ENCODE assay signal across 1 cellular context in genomic region chr22:41240377-41241132, GRCh38.
TF ChIP-seq lines count a peak whose summit lies in the region.

Gene CHADL, minus strand, starts transcription at chr22:41240931. Its CDS starts 50 bp downstream, at chr22:41240881.

TF ChIP-seq in HepG2, 621 proteins besides CTCF, POLR2A, EP300 and RAD21 (continued from another document):
- no peak for TF ChIP-seq AKNA (CRISPR knock-in tag; IDR thresholded peaks at IDR 0.05; ENCODE audit: borderline replicate concordance)
- TF ChIP-seq RXRB (CRISPR knock-in tag; IDR thresholded peaks at IDR 0.05; ENCODE audit: borderline replicate concordance) = peak; percentile 17; the same call in 1 of the 2 replicates
- TF ChIP-seq KAT7 (CRISPR knock-in tag; IDR thresholded peaks at IDR 0.05; ENCODE audit: borderline replicate concordance) = peak; percentile 44; the same call in 1 of the 2 replicates
- no peak for TF ChIP-seq IKZF5 (CRISPR knock-in tag; IDR thresholded peaks at IDR 0.05)
- no peak for TF ChIP-seq ZNF761 (CRISPR knock-in tag; conservative IDR thresholded peaks at IDR 0.05)
- TF ChIP-seq DMAP1 (CRISPR knock-in tag; IDR thresholded peaks at IDR 0.05) = peak; percentile 23; the same call in 1 of the 2 replicates
- TF ChIP-seq RCOR2 (CRISPR knock-in tag; IDR thresholded peaks at IDR 0.05) = no peak
- TF ChIP-seq NR2C2 (CRISPR knock-in tag; IDR thresholded peaks at IDR 0.05; ENCODE audit: borderline replicate concordance) = peak; percentile 5; the same call in 1 of the 2 replicates
- TF ChIP-seq CBFB (CRISPR knock-in tag; IDR thresholded peaks at IDR 0.05) = 0 out of 2 replicates have a peak, but pooled peaks have one; percentile 34
- TF ChIP-seq PTBP1 (IDR thresholded peaks at IDR 0.05; ENCODE audit: low read depth, low read length, poor library complexity, severe bottlenecking) = no peak
- peak; percentile 29; the same call in 1 of the 2 replicates for TF ChIP-seq E2F5 (CRISPR knock-in tag; conservative IDR thresholded peaks at IDR 0.05)
- peak; percentile 8; the same call in 1 of the 2 replicates for TF ChIP-seq ZMYM3 (CRISPR knock-in tag; IDR thresholded peaks at IDR 0.05)
- TF ChIP-seq MEF2D (CRISPR knock-in tag; IDR thresholded peaks at IDR 0.05) = no peak
- no peak for TF ChIP-seq PHB2 (IDR thresholded peaks at IDR 0.05; ENCODE audit: partially characterized antibody)
- TF ChIP-seq PHF21A (CRISPR knock-in tag; IDR thresholded peaks at IDR 0.05) = peak; percentile 24; the same call in 1 of the 2 replicates
- peak; percentile 46; the same call in 1 of the 2 replicates for TF ChIP-seq ARID4A (CRISPR knock-in tag; IDR thresholded peaks at IDR 0.05; ENCODE audit: borderline replicate concordance)
- TF ChIP-seq NCOA1 (CRISPR knock-in tag; IDR thresholded peaks at IDR 0.05) = no peak
- peak; percentile 40; the same call in 1 of the 2 replicates for TF ChIP-seq TAF1 (CRISPR knock-in tag; IDR thresholded peaks at IDR 0.05)
- no peak for TF ChIP-seq LCORL (IDR thresholded peaks at IDR 0.05)
- no peak; the same call in 1 of the 2 replicates for TF ChIP-seq LCORL (CRISPR knock-in tag; IDR thresholded peaks at IDR 0.05)
- 0 out of 2 replicates have a peak, but pooled peaks have one; percentile 21 for TF ChIP-seq NRL (CRISPR knock-in tag; IDR thresholded peaks at IDR 0.05; ENCODE audit: borderline replicate concordance)
- TF ChIP-seq BCL3 (CRISPR knock-in tag; IDR thresholded peaks at IDR 0.05) = peak; percentile 22; the same call in 1 of the 2 replicates
- TF ChIP-seq ZBTB33 (CRISPR knock-in tag; IDR thresholded peaks at IDR 0.05) = 0 out of 2 replicates have a peak, but pooled peaks have one; percentile 18
- TF ChIP-seq ZFP91 (CRISPR knock-in tag; IDR thresholded peaks at IDR 0.05; ENCODE audit: borderline replicate concordance) = peak; percentile 59; the same call in 1 of the 2 replicates
- TF ChIP-seq ZNF263 (CRISPR knock-in tag; IDR thresholded peaks at IDR 0.05) = no peak
